21 cellular contexts compared by ENCODE assay signal in genomic region chr12:83150465-83151189, GRCh38.
"Had no signal": no experiment of that assay in that cellular context is flagged by ENCODE, and none has a peak within 500 bp of the region (broad histone marks: within the 10 kb centered on the region; RNA-seq: fewer than 3 reads in every experiment).

No MANE protein-coding gene starts in this region.

- DNase-seq: colonic mucosa; effector CD4-positive, alpha-beta T cell; heart left ventricle; hypothalamus; islet precursor cell; mammary epithelial cell; mucosa of descending colon; natural killer cell; psoas muscle; retina; right lobe of liver; stimulated activated CD4-positive, alpha-beta T cell treated with anti-CD3 and anti-CD28 coated beads, Interleukin-4, amount 100 ng/mL, for 1 hour; stimulated activated CD8-positive, alpha-beta memory T cell treated with anti-CD3 and anti-CD28 coated beads, Interleukin-4, amount 100 ng/mL, for 48 hours; stimulated activated naive CD8-positive, alpha-beta T cell treated with anti-CD3 and anti-CD28 coated beads, Interleukin-15, Interleukin-2, amounts not matched to agents 100 U/mL and 50 U/mL, for 24 hours; thyroid gland; uterus had no signal

- H3K27ac Mint-ChIP-seq: natural killer cell; stimulated activated effector memory CD8-positive, alpha-beta T cell treated with anti-CD3 and anti-CD28 coated beads, Interleukin-12 subunit alpha, Interleukin-12 subunit beta, amount 100 ng/mL, for 72 hours; type B pancreatic cell had no signal

- ATAC-seq: heart left ventricle; left lobe of liver; mucosa of descending colon; natural killer cell; psoas muscle; right lobe of liver; stimulated activated effector memory CD8-positive, alpha-beta T cell treated with anti-CD3 and anti-CD28 coated beads, Interleukin-12 subunit alpha, Interleukin-12 subunit beta, amount 100 ng/mL, for 72 hours; stimulated activated naive CD8-positive, alpha-beta T cell treated with anti-CD3 and anti-CD28 coated beads, Interleukin-15, Interleukin-2, amounts not matched to agents 100 U/mL and 50 U/mL, for 24 hours had no signal

- H3K9me3 Mint-ChIP-seq: stimulated activated effector memory CD8-positive, alpha-beta T cell treated with anti-CD3 and anti-CD28 coated beads, Interleukin-12 subunit alpha, Interleukin-12 subunit beta, amount 100 ng/mL, for 72 hours; type B pancreatic cell had no signal

- H3K27me3 ChIP-seq: colonic mucosa, heart left ventricle, right lobe of liver, suprapubic skin, thyroid gland, uterus had no signal

- H3K9me3 ChIP-seq: colonic mucosa, mucosa of descending colon, psoas muscle, right lobe of liver, suprapubic skin, thyroid gland, uterus had no signal

- H3K27me3 Mint-ChIP-seq: type B pancreatic cell had no signal

- H3K36me3 Mint-ChIP-seq: natural killer cell; stimulated activated effector memory CD8-positive, alpha-beta T cell treated with anti-CD3 and anti-CD28 coated beads, Interleukin-12 subunit alpha, Interleukin-12 subunit beta, amount 100 ng/mL, for 72 hours; type B pancreatic cell had no signal

- H3K36me3 ChIP-seq: colonic mucosa, heart left ventricle, right lobe of liver, suprapubic skin, thyroid gland, uterus had no signal

- H3K4me3 ChIP-seq: colonic mucosa, heart left ventricle, mucosa of descending colon, psoas muscle, right lobe of liver, suprapubic skin, thyroid gland, uterus had no signal

- H3K27ac ChIP-seq: colonic mucosa, heart left ventricle, psoas muscle, right lobe of liver, suprapubic skin, thyroid gland, uterus had no signal

- H3K4me1 Mint-ChIP-seq: natural killer cell; stimulated activated effector memory CD8-positive, alpha-beta T cell treated with anti-CD3 and anti-CD28 coated beads, Interleukin-12 subunit alpha, Interleukin-12 subunit beta, amount 100 ng/mL, for 72 hours had no signal

- H3K4me3 Mint-ChIP-seq: natural killer cell; neural crest cell; stimulated activated effector memory CD8-positive, alpha-beta T cell treated with anti-CD3 and anti-CD28 coated beads, Interleukin-12 subunit alpha, Interleukin-12 subunit beta, amount 100 ng/mL, for 72 hours; type B pancreatic cell had no signal

- H3K4me1 ChIP-seq: colonic mucosa, psoas muscle, right lobe of liver, suprapubic skin, thyroid gland, uterus had no signal
